30 cellular contexts compared by ENCODE assay signal in genomic region chr20:3413393-3413889, GRCh38.
"Had no signal": no experiment of that assay in that cellular context is flagged by ENCODE, and none has a peak within 500 bp of the region (broad histone marks: within the 10 kb centered on the region; RNA-seq: fewer than 3 reads in every experiment).

No MANE protein-coding gene starts in this region.

- H3K27me3 ChIP-seq: ascending aorta, breast epithelium, cardiac muscle cell, esophagus squamous epithelium, heart right ventricle had no signal

- H3K9me3 ChIP-seq: ascending aorta, breast epithelium, colonic mucosa, esophagus squamous epithelium, gastroesophageal sphincter, heart right ventricle had no signal

- FAIRE-seq: endometrium, endothelial cell of umbilical vein had no signal

- ATAC-seq: activated CD4-positive, alpha-beta T cell treated with anti-CD3 and anti-CD28 coated beads for 36 hours; activated CD4-positive, CD25-positive, alpha-beta regulatory T cell treated with anti-CD3 and anti-CD28 coated beads, Interleukin-2, amount 50 U/mL, for 24 hours; activated CD8-positive, alpha-beta memory T cell treated with anti-CD3 and anti-CD28 coated beads, Interleukin-2, amount 10 ng/mL, durations not matched to agents 7 days and 5 days; activated CD8-positive, alpha-beta T cell treated with anti-CD3 and anti-CD28 coated beads, Interleukin-2, amount 10 ng/mL, durations not matched to agents 7 days and 5 days; activated naive CD4-positive, alpha-beta T cell treated with anti-CD3 and anti-CD28 coated beads, Interleukin-2, amount 50 U/mL, for 72 hours; gastroesophageal sphincter; heart right ventricle had no signal

- H3K4me3 ChIP-seq: ascending aorta, breast epithelium, cardiac muscle cell, colonic mucosa, esophagus squamous epithelium, gastroesophageal sphincter, heart right ventricle had no signal

- H3K4me1 ChIP-seq: breast epithelium had no signal

- DNase-seq: activated B cell treated with CpG ODN at 0.5 μM for 24 hours; activated CD4-positive, alpha-beta memory T cell treated with anti-CD3 and anti-CD28 coated beads for 36 hours; activated CD4-positive, alpha-beta T cell treated with anti-CD3 and anti-CD28 coated beads for 36 hours; activated CD4-positive, alpha-beta T cell treated with anti-CD3 and anti-CD28 coated beads, Interleukin-2, amount 10 ng/mL, durations not matched to agents 24 days and 14 days; activated CD8-positive, alpha-beta memory T cell treated with anti-CD3 and anti-CD28 coated beads, Interleukin-2, amount 10 ng/mL, durations not matched to agents 7 days and 5 days; activated CD8-positive, alpha-beta memory T cell treated with anti-CD3 and anti-CD28 coated beads, Interleukin-2, amount 50 U/mL, for 4 hours; activated CD8-positive, alpha-beta T cell treated with anti-CD3 and anti-CD28 coated beads, Interleukin-2, amount 10 ng/mL, durations not matched to agents 7 days and 5 days; activated effector memory CD4-positive, alpha-beta T cell treated with anti-CD3 and anti-CD28 coated beads, Interleukin-2, amount 50 U/mL, for 16 hours; activated naive CD4-positive, alpha-beta T cell treated with anti-CD3 and anti-CD28 coated beads, Interleukin-2, amount 10 ng/mL, durations not matched to agents 7 days and 5 days; activated naive CD8-positive, alpha-beta T cell treated with anti-CD3 and anti-CD28 coated beads, Interleukin-2, amount 10 ng/mL, durations not matched to agents 7 days and 5 days; activated T-cell treated with anti-CD3 and anti-CD28 coated beads, Interleukin-2, amount 50 U/mL, for 1 hour; activated T-cell treated with anti-CD3 and anti-CD28 coated beads, Interleukin-2, amount 50 U/mL, for 48 hours; central memory CD4-positive, alpha-beta T cell; cerebellar nuclear complex; colonic mucosa; effector CD8-positive, alpha-beta T cell; esophagus squamous epithelium; foreskin melanocyte; heart right ventricle; T1000; WERI-Rb-1 had no signal

- H3K36me3 ChIP-seq: ascending aorta, breast epithelium, cardiac muscle cell, colonic mucosa, esophagus squamous epithelium, gastroesophageal sphincter, heart right ventricle, WERI-Rb-1 had no signal

- H3K27ac ChIP-seq: ascending aorta, breast epithelium, cardiac muscle cell, colonic mucosa, epithelial cell of prostate, esophagus squamous epithelium, gastroesophageal sphincter, heart right ventricle, WERI-Rb-1 had no signal
